13 cellular contexts compared by ENCODE assay signal in the genomic region with DNA sequence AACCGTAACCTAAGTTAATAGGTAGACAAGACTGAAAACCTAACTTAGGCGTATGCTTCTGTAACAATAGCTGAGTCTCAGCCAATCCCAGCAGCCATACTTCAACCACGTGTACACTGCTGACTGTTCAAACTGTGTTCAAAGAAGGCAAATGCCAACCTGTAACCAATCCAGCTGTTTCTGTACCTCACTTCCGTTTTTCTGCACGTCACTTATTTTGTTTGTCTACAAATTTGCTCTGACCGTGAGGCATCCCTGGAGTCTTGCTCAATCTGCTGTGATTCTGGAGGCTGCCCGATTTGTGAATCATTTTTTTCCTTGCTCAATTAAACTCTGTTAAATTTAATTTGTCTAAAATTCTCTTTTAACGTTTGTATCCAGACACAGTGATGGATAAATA. TPM values are rescaled to one million over a fixed set of nuclear protein-coding genes. Genes with fewer than 3 reads are reported as not detected.
DNase-seq lines count a peak whose midpoint lies in the region; ATAC-seq, FAIRE-seq and TF ChIP-seq lines count a peak whose summit lies in the region.
"Had no signal": no experiment of that assay in that cellular context is flagged by ENCODE, and none has a peak within 500 bp of the region (broad histone marks: within the 10 kb centered on the region; RNA-seq: fewer than 3 reads in every experiment).

No MANE protein-coding gene starts in this region.

- no TSS peak for BruUV-seq in GM12878 (replicated peaks; lab: Mats Ljungman, UMichigan)

- H4K20me1 ChIP-seq in GM12878 (ENCODE audit: control insufficient read depth, insufficient read depth): no peaks in the 10 kb centered on the region
- no peaks in the 10 kb centered on the region for H4K20me1 ChIP-seq in hepatocyte (ENCODE audit: insufficient read depth, poor library complexity, severe bottlenecking)

- POLR2A ChIA-PET in GM12878 (lab: Charles Lee): no interaction called here

- H3K4me2 ChIP-seq in GM12878 (ENCODE audit: control insufficient read depth, insufficient read depth): no peak overlapping the region
- no peak overlapping the region for H3K4me2 ChIP-seq in hepatocyte

- WGBS in GM12878 (ENCODE audit: insufficient coverage, insufficient replicate concordance, low lambda C conversion rate, missing lambda C conversion rate): 32% methylated on average over 8 of the region's 8 CpGs
- 76% methylated on average over 8 of the region's 8 CpGs for WGBS in hepatocyte (ENCODE audit: low lambda C conversion rate, missing lambda C conversion rate)

- H3K4me3 ChIP-seq in GM12878 (no peak overlapping the region), hepatocyte (no peak overlapping the region)

- peak; percentile 54 for FAIRE-seq in GM12878 (lab: Jason Lieb, UNC)

- TF ChIP-seq RAD21 in GM12878 (IDR thresholded peaks at IDR 0.05; ENCODE audit: insufficient read depth, low read depth, low read length): no peak

- RAD21 ChIA-PET in GM12878 (lab: Charles Lee; ENCODE audit: unreplicated experiment): no interaction called here

- intact Hi-C loops in GM12878 (cut with micrococcal nuclease; ENCODE audit: unreplicated experiment): no loop called here

- H3K79me2 ChIP-seq in GM12878 (ENCODE audit: control insufficient read depth, insufficient read depth, low read length) (no peaks in the 10 kb centered on the region), hepatocyte (no peaks in the 10 kb centered on the region)

- H3K4me1 ChIP-seq in GM12878 (ENCODE audit: control insufficient read depth, insufficient read depth, low read length) (no peaks in the 10 kb centered on the region), hepatocyte (ENCODE audit: insufficient read depth) (no peaks in the 10 kb centered on the region)

- SMC1A ChIA-PET in GM12878 (lab: Charles Lee; ENCODE audit: uncharacterized antibody, unreplicated experiment): no interaction called here

- H3K9me3 ChIP-seq in GM12878 (replicated peaks; ENCODE audit: control insufficient read depth, insufficient read depth, low read length): no peaks in the 10 kb centered on the region
- no peaks in the 10 kb centered on the region for H3K9me3 ChIP-seq in hepatocyte (ENCODE audit: low read depth)

- TF ChIP-seq EP300 in GM12878 (IDR thresholded peaks at IDR 0.05; ENCODE audit: borderline replicate concordance in 1 of 2, control insufficient read depth in 1 of 2, low read depth in 2 of 2, low read length in 2 of 2): no peak

- TF ChIP-seq POLR2A in GM12878 (IDR thresholded peaks at IDR 0.05; ENCODE audit: low read depth, low read length): no peak

- H3K27ac ChIP-seq in GM12878 (ENCODE audit: control insufficient read depth, insufficient read depth) (no peak overlapping the region), hepatocyte (peak overlapping the region; percentile 65)

- no peak for ATAC-seq in GM12878

- in situ Hi-C loops in GM12878 (cut with MboI): no loop called here

- H3K27me3 ChIP-seq in GM12878 (replicated peaks in 1 of 2; ENCODE audit: control insufficient read depth in 2 of 2, insufficient read depth in 2 of 2, low read length in 1 of 2): no peaks in the 10 kb centered on the region
- no peaks in the 10 kb centered on the region for H3K27me3 ChIP-seq in hepatocyte

- CTCF ChIA-PET in GM12878 (lab: Yijun Ruan, JAX): interaction anchor here (0.6 kb wide), 1 partner anchor 39 kb away, joined by 3 read pairs; no protein-coding TSS in a partner anchor

- H3K36me3 ChIP-seq in GM12878 (ENCODE audit: control insufficient read depth in 2 of 2, insufficient read depth in 2 of 2, low read length in 1 of 2): no peaks in the 10 kb centered on the region
- H3K36me3 ChIP-seq in hepatocyte (replicated peaks; ENCODE audit: insufficient read depth, low read depth): no peaks in the 10 kb centered on the region

- TF ChIP-seq CTCF in GM12878 (IDR thresholded peaks at IDR 0.05 in 2 of 3, conservative IDR thresholded peaks at IDR 0.05 in 1 of 3; ENCODE audit: control insufficient read depth in 2 of 3, extremely low read depth in 1 of 3, insufficient read depth in 1 of 3, low read depth in 3 of 3, low read length in 3 of 3) (no peak), hepatocyte (IDR thresholded peaks at IDR 0.05; ENCODE audit: poor library complexity) (no peak)

- H3K9ac ChIP-seq in GM12878 (ENCODE audit: control insufficient read depth, insufficient read depth, low read length): no peak overlapping the region

- H3K9me2 ChIP-seq in hepatocyte (replicated peaks; ENCODE audit: insufficient read depth): no peaks in the 10 kb centered on the region

- DNase-seq in HCEC 1CT: peak; percentile 89
- no peak for DNase-seq in GM12878 (ENCODE audit: low read depth, low spot score)
- DNase-seq in hepatocyte (ENCODE audit: low spot score): no peak
- peak; percentile 42 for DNase-seq in ureter (ENCODE audit: low spot score)
- no peak for DNase-seq in NCI-H1436 (lab: John Stamatoyannopoulos, UW)
- no peak for DNase-seq in NCI-H1930 (lab: John Stamatoyannopoulos, UW)
- DNase-seq in superior temporal gyrus (ENCODE audit: extremely low spot score): no peak
- DNase-seq: activated CD4-positive, alpha-beta memory T cell treated with anti-CD3 and anti-CD28 coated beads for 36 hours; nucleus accumbens; stimulated activated CD4-positive, alpha-beta T cell treated with anti-CD3 and anti-CD28 coated beads, Interleukin-1b, Interleukin-23, amount 100 ng/mL, for 48 hours; stimulated activated naive CD4-positive, alpha-beta T cell had no signal

- H2AFZ ChIP-seq in GM12878 (ENCODE audit: control insufficient read depth, low read depth, low read length) (no peak overlapping the region), hepatocyte (no peak overlapping the region)

TF ChIP-seq in GM12878, 131 proteins besides CTCF, POLR2A, EP300 and RAD21 (continues in another document):
- no peak for TF ChIP-seq POU2F2 (IDR thresholded peaks at IDR 0.05; ENCODE audit: borderline replicate concordance, low read depth, low read length)
- TF ChIP-seq, protein P1, sequence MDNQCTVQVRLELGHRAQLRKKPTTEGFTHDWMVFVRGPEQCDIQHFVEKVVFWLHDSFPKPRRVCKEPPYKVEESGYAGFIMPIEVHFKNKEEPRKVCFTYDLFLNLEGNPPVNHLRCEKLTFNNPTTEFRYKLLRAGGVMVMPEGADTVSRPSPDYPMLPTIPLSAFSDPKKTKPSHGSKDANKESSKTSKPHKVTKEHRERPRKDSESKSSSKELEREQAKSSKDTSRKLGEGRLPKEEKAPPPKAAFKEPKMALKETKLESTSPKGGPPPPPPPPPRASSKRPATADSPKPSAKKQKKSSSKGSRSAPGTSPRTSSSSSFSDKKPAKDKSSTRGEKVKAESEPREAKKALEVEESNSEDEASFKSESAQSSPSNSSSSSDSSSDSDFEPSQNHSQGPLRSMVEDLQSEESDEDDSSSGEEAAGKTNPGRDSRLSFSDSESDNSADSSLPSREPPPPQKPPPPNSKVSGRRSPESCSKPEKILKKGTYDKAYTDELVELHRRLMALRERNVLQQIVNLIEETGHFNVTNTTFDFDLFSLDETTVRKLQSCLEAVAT (IDR thresholded peaks at IDR 0.05): no peak
- no peak for TF ChIP-seq IRF4 (IDR thresholded peaks at IDR 0.05; ENCODE audit: low read depth, low read length)
- TF ChIP-seq, protein P2, sequence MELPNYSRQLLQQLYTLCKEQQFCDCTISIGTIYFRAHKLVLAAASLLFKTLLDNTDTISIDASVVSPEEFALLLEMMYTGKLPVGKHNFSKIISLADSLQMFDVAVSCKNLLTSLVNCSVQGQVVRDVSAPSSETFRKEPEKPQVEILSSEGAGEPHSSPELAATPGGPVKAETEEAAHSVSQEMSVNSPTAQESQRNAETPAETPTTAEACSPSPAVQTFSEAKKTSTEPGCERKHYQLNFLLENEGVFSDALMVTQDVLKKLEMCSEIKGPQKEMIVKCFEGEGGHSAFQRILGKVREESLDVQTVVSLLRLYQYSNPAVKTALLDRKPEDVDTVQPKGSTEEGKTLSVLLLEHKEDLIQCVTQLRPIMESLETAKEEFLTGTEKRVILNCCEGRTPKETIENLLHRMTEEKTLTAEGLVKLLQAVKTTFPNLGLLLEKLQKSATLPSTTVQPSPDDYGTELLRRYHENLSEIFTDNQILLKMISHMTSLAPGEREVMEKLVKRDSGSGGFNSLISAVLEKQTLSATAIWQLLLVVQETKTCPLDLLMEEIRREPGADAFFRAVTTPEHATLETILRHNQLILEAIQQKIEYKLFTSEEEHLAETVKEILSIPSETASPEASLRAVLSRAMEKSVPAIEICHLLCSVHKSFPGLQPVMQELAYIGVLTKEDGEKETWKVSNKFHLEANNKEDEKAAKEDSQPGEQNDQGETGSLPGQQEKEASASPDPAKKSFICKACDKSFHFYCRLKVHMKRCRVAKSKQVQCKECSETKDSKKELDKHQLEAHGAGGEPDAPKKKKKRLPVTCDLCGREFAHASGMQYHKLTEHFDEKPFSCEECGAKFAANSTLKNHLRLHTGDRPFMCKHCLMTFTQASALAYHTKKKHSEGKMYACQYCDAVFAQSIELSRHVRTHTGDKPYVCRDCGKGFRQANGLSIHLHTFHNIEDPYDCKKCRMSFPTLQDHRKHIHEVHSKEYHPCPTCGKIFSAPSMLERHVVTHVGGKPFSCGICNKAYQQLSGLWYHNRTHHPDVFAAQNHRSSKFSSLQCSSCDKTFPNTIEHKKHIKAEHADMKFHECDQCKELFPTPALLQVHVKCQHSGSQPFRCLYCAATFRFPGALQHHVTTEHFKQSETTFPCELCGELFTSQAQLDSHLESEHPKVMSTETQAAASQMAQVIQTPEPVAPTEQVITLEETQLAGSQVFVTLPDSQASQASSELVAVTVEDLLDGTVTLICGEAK (IDR thresholded peaks at IDR 0.05; ENCODE audit: borderline replicate concordance): no peak

RNA-seq across cellular contexts. Expression of a gene that starts 59.2 kb away (rescaled TPM):
- 0.20 TPM in 1 of 2 replicates, not detected in the other for total RNA-seq in GM12878 (2013; cell fraction: nucleolus; rRNA removed)
- total RNA-seq in GM12878 (2014; rRNA removed) (not detected in 2 replicates), GM12878 (2014; rRNA removed; fragmentation: Illumina TruSeq; extraction: Trizol) (not detected in 2 replicates), GM12878 (2021) (not detected in 2 replicates), hepatocyte (34.6 and 37.2 TPM in 2 replicates), ureter (72.7 TPM)
- not detected for polyA plus RNA-seq in GM12878 (2011; ENCODE audit: low read depth)
- polyA plus RNA-seq in GM12878 (2011; rRNA removed) (not detected in 2 replicates), GM12878 (2014; fragmentation: Illumina TruSeq; extraction: Trizol) (not detected in 2 replicates), GM12878 (2014; fragmentation: Nextera tagmentation; extraction: Ambion mirVana) (not detected), GM12878 (2014; rRNA removed) (not detected in 2 replicates), GM12878 (2016; fragmentation: Nextera tagmentation; extraction: Ambion mirVana) (not detected), hepatocyte (16.9 and 18.3 TPM in 2 replicates)
- not detected in 2 replicates for polyA plus RNA-seq in GM12878 (2011; cell fraction: cytosol; rRNA removed)
- not detected in 2 replicates for polyA plus RNA-seq in GM12878 (2011; cell fraction: nucleus; rRNA removed)
- not detected in 2 replicates for polyA plus RNA-seq in GM12878 (2012)
- polyA minus RNA-seq in GM12878 (2011; rRNA and poly(A)+ RNA removed): not detected in 2 replicates
- not detected in 2 replicates for polyA minus RNA-seq in GM12878 (2011; cell fraction: cytosol; rRNA and poly(A)+ RNA removed)
- not detected in 2 replicates for polyA minus RNA-seq in GM12878 (2011; cell fraction: nucleus; rRNA and poly(A)+ RNA removed)
- total RNA-seq: activated CD4-positive, alpha-beta memory T cell treated with anti-CD3 and anti-CD28 coated beads for 36 hours; chondrocyte; T-helper 2 cell treated with Interferon-gamma antibody and Interleukin-4, amounts not matched to agents 100 ng/mL and 5 ng/mL, for 36 hours had no signal

Comparison
In these comparisons a context has a peak if more than half of its experiments do, and no peak if none do; other contexts are left out.
1. DNase-seq: peak in HCEC 1CT (single experiment) and ureter (single experiment); none in GM12878 (single experiment), hepatocyte (single experiment), NCI-H1436 (single experiment), NCI-H1930 (0 of 2) and superior temporal gyrus (single experiment).
2. RNA of a gene that starts 59.2 kb away (total RNA-seq): 72.7 TPM in ureter (single experiment) and 34.6 to 37.2 TPM in hepatocyte; 0.20 TPM in GM12878; every median in the first group is over 10 times any median in the second.